ENCODE assay signal across 17 cellular contexts in genomic region chr20:295804-296203, GRCh38. TPM values are rescaled to one million over a fixed set of nuclear protein-coding genes. Genes with fewer than 3 reads are reported as not detected.
DNase-seq lines count a peak whose midpoint lies in the region; ATAC-seq and TF ChIP-seq lines count a peak whose summit lies in the region.
"Had no signal": no experiment of that assay in that cellular context is flagged by ENCODE, and none has a peak within 500 bp of the region (broad histone marks: within the 10 kb centered on the region; RNA-seq: fewer than 3 reads in every experiment).

No MANE protein-coding gene starts in this region.

- H3K27me3 ChIP-seq in esophagus muscularis mucosa = no peaks in the 10 kb centered on the region
- H3K27me3 ChIP-seq: body of pancreas, uterus had no signal

- POLR2A ChIA-PET in activated CD4-positive, alpha-beta memory T cell treated with anti-CD3 and anti-CD28 coated beads, Interleukin-2, amount 10 ng/mL, durations not matched to agents 7 days and 5 days (lab: Charles Lee) = interaction anchor here (8.1 kb wide), 1 partner anchor 28 kb away, joined by 95 read pairs; the partner anchor contains the start of gene SOX12

- no peaks in the 10 kb centered on the region for H3K9me3 Mint-ChIP-seq in activated naive CD4-positive, alpha-beta T cell treated with anti-CD3 and anti-CD28 coated beads, Interleukin-2, amount 10 ng/mL, durations not matched to agents 7 days and 5 days
- no peaks in the 10 kb centered on the region for H3K9me3 Mint-ChIP-seq in activated CD4-positive, alpha-beta memory T cell treated with anti-CD3 and anti-CD28 coated beads, Interleukin-2, amount 10 ng/mL, durations not matched to agents 7 days and 5 days
- H3K9me3 Mint-ChIP-seq in glutamatergic neuron (ENCODE audit: unreplicated experiment) = peaks cover 13% of the 10 kb centered on the region
- H3K9me3 Mint-ChIP-seq in stimulated activated naive CD8-positive, alpha-beta T cell treated with anti-CD3 and anti-CD28 coated beads, Interleukin-15, amount 100 ng/mL, for 72 hours = no peaks in the 10 kb centered on the region

- peaks cover 32 to 47% (median 42%) of the 10 kb centered on the region in 4 donors for H3K4me1 ChIP-seq in esophagus muscularis mucosa

- intact Hi-C loops in esophagus muscularis mucosa (cut with DNase I) = no loop called here

- peaks cover 31% of the 10 kb centered on the region for H3K36me3 Mint-ChIP-seq in activated naive CD4-positive, alpha-beta T cell treated with anti-CD3 and anti-CD28 coated beads, Interleukin-2, amount 10 ng/mL, durations not matched to agents 7 days and 5 days
- H3K36me3 Mint-ChIP-seq in activated CD4-positive, alpha-beta memory T cell treated with anti-CD3 and anti-CD28 coated beads, Interleukin-2, amount 10 ng/mL, durations not matched to agents 7 days and 5 days (ENCODE audit: low read depth) = peaks cover 30% of the 10 kb centered on the region
- peaks cover 4% of the 10 kb centered on the region for H3K36me3 Mint-ChIP-seq in glutamatergic neuron (ENCODE audit: unreplicated experiment)

- 88% methylated on average over 4 of the region's 4 CpGs for WGBS in esophagus muscularis mucosa

- peaks cover 8% of the 10 kb centered on the region for H3K27me3 Mint-ChIP-seq in activated naive CD4-positive, alpha-beta T cell treated with anti-CD3 and anti-CD28 coated beads, Interleukin-2, amount 10 ng/mL, durations not matched to agents 7 days and 5 days
- H3K27me3 Mint-ChIP-seq in activated CD4-positive, alpha-beta memory T cell treated with anti-CD3 and anti-CD28 coated beads, Interleukin-2, amount 10 ng/mL, durations not matched to agents 7 days and 5 days = no peaks in the 10 kb centered on the region
- peaks cover 12% of the 10 kb centered on the region for H3K27me3 Mint-ChIP-seq in glutamatergic neuron (ENCODE audit: unreplicated experiment)
- H3K27me3 Mint-ChIP-seq in stimulated activated naive CD8-positive, alpha-beta T cell treated with anti-CD3 and anti-CD28 coated beads, Interleukin-15, amount 100 ng/mL, for 72 hours = no peaks in the 10 kb centered on the region

- no peak for DNase-seq in activated naive CD4-positive, alpha-beta T cell treated with anti-CD3 and anti-CD28 coated beads, Interleukin-2, amount 10 ng/mL, durations not matched to agents 7 days and 5 days
- DNase-seq in activated naive CD4-positive, alpha-beta T cell treated with anti-CD3 and anti-CD28 coated beads, Interleukin-2, amount 50 U/mL, for 16 hours = no peak
- no peak for DNase-seq in activated CD4-positive, alpha-beta memory T cell treated with anti-CD3 and anti-CD28 coated beads, Interleukin-2, amount 10 ng/mL, durations not matched to agents 7 days and 5 days
- DNase-seq in glutamatergic neuron (no peak), iPS-NIHi11 (ENCODE audit: low spot score) (no peak), esophagus muscularis mucosa (ENCODE audit: extremely low spot score) (no peak)
- no peak for DNase-seq in stimulated activated naive CD8-positive, alpha-beta T cell treated with anti-CD3 and anti-CD28 coated beads, Interleukin-15, amount 100 ng/mL, for 72 hours
- DNase-seq: body of pancreas; DMS153; NCI-H2171 treated with DMSO at 0.1 percent for 48 hours; stimulated activated naive CD4-positive, alpha-beta T cell treated with Interleukin-2 at 50 U/mL for 16 hours; uterus had no signal

- H3K27ac ChIP-seq in esophagus muscularis mucosa (replicated peaks in 1 of 4) = no peak overlapping the region
- H3K27ac ChIP-seq: prostate gland had no signal

- no peaks in the 10 kb centered on the region for H3K9me3 ChIP-seq in esophagus muscularis mucosa
- H3K9me3 ChIP-seq: body of pancreas, prostate gland, uterus had no signal

- TF ChIP-seq CTCF in glutamatergic neuron (IDR thresholded peaks at IDR 0.05; ENCODE audit: partially characterized antibody, unreplicated experiment) (no peak), esophagus muscularis mucosa (IDR thresholded peaks at IDR 0.05) (no peak)

- CTCF ChIA-PET in activated naive CD4-positive, alpha-beta T cell treated with anti-CD3 and anti-CD28 coated beads, Interleukin-2, amount 10 ng/mL, durations not matched to agents 7 days and 5 days (lab: Charles Lee) = interaction anchor here (1.2 kb wide), 1 partner anchor 112 kb away, joined by 3 read pairs; no protein-coding TSS in a partner anchor
- CTCF ChIA-PET in activated CD4-positive, alpha-beta memory T cell treated with anti-CD3 and anti-CD28 coated beads, Interleukin-2, amount 10 ng/mL, durations not matched to agents 7 days and 5 days (lab: Charles Lee) = interaction anchor here (1.7 kb wide), 1 partner anchor 29 kb away, joined by 5 read pairs; the partner anchor contains the start of gene SOX12

- H3K36me3 ChIP-seq in esophagus muscularis mucosa = no peaks in the 10 kb centered on the region
- H3K36me3 ChIP-seq: prostate gland, uterus had no signal

- no peak for TF ChIP-seq POLR2A in GM18505 (IDR thresholded peaks at IDR 0.05; ENCODE audit: borderline replicate concordance, extremely low read depth, insufficient read depth, insufficient read length)
- TF ChIP-seq POLR2A in esophagus muscularis mucosa (IDR thresholded peaks at IDR 0.05; ENCODE audit: low read depth) = no peak

- no peak for TF ChIP-seq EP300 in esophagus muscularis mucosa (IDR thresholded peaks at IDR 0.05)

- peak overlapping the region; percentile 98 for H3K4me3 Mint-ChIP-seq in activated naive CD4-positive, alpha-beta T cell treated with anti-CD3 and anti-CD28 coated beads, Interleukin-2, amount 10 ng/mL, durations not matched to agents 7 days and 5 days
- peak overlapping the region; percentile 66 for H3K4me3 Mint-ChIP-seq in activated CD4-positive, alpha-beta memory T cell treated with anti-CD3 and anti-CD28 coated beads, Interleukin-2, amount 10 ng/mL, durations not matched to agents 7 days and 5 days
- peak overlapping the region; percentile 81 for H3K4me3 Mint-ChIP-seq in glutamatergic neuron (ENCODE audit: unreplicated experiment)
- peak overlapping the region; percentile 92 to 95 for H3K4me3 Mint-ChIP-seq in stimulated activated naive CD8-positive, alpha-beta T cell treated with anti-CD3 and anti-CD28 coated beads, Interleukin-15, amount 100 ng/mL, for 72 hours

- no peak for ATAC-seq in stimulated activated naive CD8-positive, alpha-beta T cell treated with anti-CD3 and anti-CD28 coated beads, Interleukin-15, amount 100 ng/mL, for 72 hours
- ATAC-seq in GM18505 (IDR thresholded peaks at IDR 0.05; ENCODE audit: unreplicated experiment) = no peak
- ATAC-seq: activated CD4-positive, CD25-positive, alpha-beta regulatory T cell treated with anti-CD3 and anti-CD28 coated beads, Interleukin-2, amount 50 U/mL, for 24 hours; body of pancreas had no signal

- no peak overlapping the region for H3K4me3 ChIP-seq in esophagus muscularis mucosa
- H3K4me3 ChIP-seq: body of pancreas, prostate gland, uterus had no signal

- H3K4me1 Mint-ChIP-seq in activated naive CD4-positive, alpha-beta T cell treated with anti-CD3 and anti-CD28 coated beads, Interleukin-2, amount 10 ng/mL, durations not matched to agents 7 days and 5 days = peaks cover 38% of the 10 kb centered on the region
- peaks cover 39% of the 10 kb centered on the region for H3K4me1 Mint-ChIP-seq in activated CD4-positive, alpha-beta memory T cell treated with anti-CD3 and anti-CD28 coated beads, Interleukin-2, amount 10 ng/mL, durations not matched to agents 7 days and 5 days
- peaks cover 23% of the 10 kb centered on the region for H3K4me1 Mint-ChIP-seq in glutamatergic neuron (ENCODE audit: low read depth, unreplicated experiment)
- peaks cover 32% of the 10 kb centered on the region for H3K4me1 Mint-ChIP-seq in stimulated activated naive CD8-positive, alpha-beta T cell treated with anti-CD3 and anti-CD28 coated beads, Interleukin-15, amount 100 ng/mL, for 72 hours

- H3K27ac Mint-ChIP-seq in activated naive CD4-positive, alpha-beta T cell treated with anti-CD3 and anti-CD28 coated beads, Interleukin-2, amount 10 ng/mL, durations not matched to agents 7 days and 5 days = peak overlapping the region; percentile 100
- peak overlapping the region; percentile 71 for H3K27ac Mint-ChIP-seq in activated CD4-positive, alpha-beta memory T cell treated with anti-CD3 and anti-CD28 coated beads, Interleukin-2, amount 10 ng/mL, durations not matched to agents 7 days and 5 days
- H3K27ac Mint-ChIP-seq in glutamatergic neuron (ENCODE audit: unreplicated experiment) = peak overlapping the region; percentile 77
- H3K27ac Mint-ChIP-seq in stimulated activated naive CD8-positive, alpha-beta T cell treated with anti-CD3 and anti-CD28 coated beads, Interleukin-15, amount 100 ng/mL, for 72 hours = peak overlapping the region in 1 of 2 donors; percentile 73

RNA-seq across cellular contexts. Expression of gene ZCCHC3, which starts 1.6 kb away (rescaled TPM):
- 10 to 100 TPM; 23.5 to 23.9 TPM for total RNA-seq in activated CD4-positive, alpha-beta memory T cell treated with anti-CD3 and anti-CD28 coated beads, Interleukin-2, amount 10 ng/mL, durations not matched to agents 7 days and 5 days
- total RNA-seq in glutamatergic neuron (ENCODE audit: unreplicated experiment) (15.3 TPM), esophagus muscularis mucosa (10 to 100 TPM; 13.3 to 29.9 (median 19.7) TPM)

RNA-seq across cellular contexts. Expression of gene C20orf96, which starts 5.3 kb away (rescaled TPM):
- total RNA-seq in activated CD4-positive, alpha-beta memory T cell treated with anti-CD3 and anti-CD28 coated beads, Interleukin-2, amount 10 ng/mL, durations not matched to agents 7 days and 5 days = 1 to 10 TPM; 5.9 to 6.0 TPM
- 61.1 TPM for total RNA-seq in glutamatergic neuron (ENCODE audit: unreplicated experiment)
- 1 to 10 TPM; 1.7 to 2.6 (median 2.3) TPM for total RNA-seq in esophagus muscularis mucosa

RNA-seq across cellular contexts. Expression of gene SOX12, which starts 29.5 kb away (rescaled TPM):
- 1 to 10 TPM; 2.9 to 3.2 TPM for total RNA-seq in activated CD4-positive, alpha-beta memory T cell treated with anti-CD3 and anti-CD28 coated beads, Interleukin-2, amount 10 ng/mL, durations not matched to agents 7 days and 5 days
- total RNA-seq in glutamatergic neuron (ENCODE audit: unreplicated experiment) (67.0 TPM), esophagus muscularis mucosa (10 to 100 TPM in 1 of 4 donors, 1 to 10 TPM in 3; 3.5 to 14.4 (median 7.2) TPM)

RNA-seq across cellular contexts. Expression of gene DEFB132, which starts 38.3 kb away (rescaled TPM):
- not detected for total RNA-seq in activated CD4-positive, alpha-beta memory T cell treated with anti-CD3 and anti-CD28 coated beads, Interleukin-2, amount 10 ng/mL, durations not matched to agents 7 days and 5 days
- total RNA-seq in glutamatergic neuron (ENCODE audit: unreplicated experiment) (not detected), esophagus muscularis mucosa (not detected)
- total RNA-seq: body of pancreas, RPMI7951, smooth muscle cell, uterus had no signal

RNA-seq across cellular contexts. Expression of gene NRSN2, which starts 51.1 kb away (rescaled TPM):
- 1 to 10 TPM; 1.8 to 2.7 TPM for total RNA-seq in activated CD4-positive, alpha-beta memory T cell treated with anti-CD3 and anti-CD28 coated beads, Interleukin-2, amount 10 ng/mL, durations not matched to agents 7 days and 5 days
- 89.3 TPM for total RNA-seq in glutamatergic neuron (ENCODE audit: unreplicated experiment)
- 10 to 100 TPM; 20.8 to 72.8 (median 48.9) TPM for total RNA-seq in esophagus muscularis mucosa
